In genomic region chr7:90757565-90757950, GRCh38 we compare ENCODE assay signal across 8 cellular contexts.
DNase-seq lines count a peak whose midpoint lies in the region; ATAC-seq lines count a peak whose summit lies in the region.
"Not testable (repeated sequence)": the region's sequence is repeated elsewhere in the genome, so short reads cannot be mapped to it uniquely, and the experiment has no call there.

No MANE protein-coding gene starts in this region.

- DNase-seq in Caki2 (ENCODE audit: low read depth) (peak; percentile 51), kidney tubule cell (ENCODE audit: low spot score) (peak; percentile 29)

- in situ Hi-C loops in Caki2 (cut with HindIII; ENCODE audit: low pct_unique_long_range_greater_than_20kb, low sequenced_read_pairs), result not testable (repeated sequence)

- peak; percentile 69 for ATAC-seq in GM18861 (IDR thresholded peaks at IDR 0.05; ENCODE audit: unreplicated experiment)
- ATAC-seq in GM19438 (IDR thresholded peaks at IDR 0.05; ENCODE audit: low read depth, unreplicated experiment), result peak; percentile 80
- ATAC-seq in GM21576 (IDR thresholded peaks at IDR 0.05; ENCODE audit: unreplicated experiment), result peak; percentile 71
- peak; percentile 57 for ATAC-seq in HG02840 (IDR thresholded peaks at IDR 0.05; ENCODE audit: low FRiP score, unreplicated experiment)
- ATAC-seq in HG03135 (IDR thresholded peaks at IDR 0.05; ENCODE audit: unreplicated experiment), result peak; percentile 67
- ATAC-seq in HG03565 (IDR thresholded peaks at IDR 0.05; ENCODE audit: unreplicated experiment), result peak; percentile 60

Comparison
In these comparisons a context has a peak if more than half of its experiments do, and no peak if none do; other contexts are left out.
1. Peak in every context shown above with its lines: DNase-seq and ATAC-seq.